In genomic region chr5:18281947-18282557, GRCh38 we compare ENCODE assay signal across 9 cellular contexts.
DNase-seq lines count a peak whose midpoint lies in the region; ATAC-seq and TF ChIP-seq lines count a peak whose summit lies in the region.
"Had no signal": no experiment of that assay in that cellular context is flagged by ENCODE, and none has a peak within 500 bp of the region (broad histone marks: within the 10 kb centered on the region; RNA-seq: fewer than 3 reads in every experiment).

No MANE protein-coding gene starts in this region.

- ATAC-seq in activated B cell treated with CpG ODN at 0.5 μM for 24 hours (ENCODE audit: low read depth) (peak; percentile 28), HG03039 (IDR thresholded peaks at IDR 0.05; ENCODE audit: unreplicated experiment) (no peak), GM19452 (IDR thresholded peaks at IDR 0.05; ENCODE audit: unreplicated experiment) (no peak)

- no peak overlapping the region for H3K27ac ChIP-seq in substantia nigra (ENCODE audit: low read depth, low read length, poor library complexity, severe bottlenecking)
- H3K27ac ChIP-seq: neutrophil had no signal

- no peaks in the 10 kb centered on the region for H3K27me3 Mint-ChIP-seq in activated B cell treated with CpG ODN at 0.5 μM for 24 hours

- CTCF ChIA-PET in activated B cell treated with CpG ODN at 0.5 μM for 24 hours (lab: Charles Lee) = interaction anchor here (3.3 kb wide), 1 partner anchor 1066 kb away, joined by 46 read pairs; the partner anchor contains the start of gene BASP1

- POLR2A ChIA-PET in activated B cell treated with CpG ODN at 0.5 μM for 24 hours (lab: Charles Lee) = interaction anchor here (1.1 kb wide), 1 partner anchor 1066 kb away, joined by 4 read pairs; no protein-coding TSS in a partner anchor

- peaks cover 4% of the 10 kb centered on the region for H3K9me3 Mint-ChIP-seq in activated B cell treated with CpG ODN at 0.5 μM for 24 hours

- no peak overlapping the region for H3K4me3 Mint-ChIP-seq in activated B cell treated with CpG ODN at 0.5 μM for 24 hours

- H3K4me1 Mint-ChIP-seq in activated B cell treated with CpG ODN at 0.5 μM for 24 hours = no peaks in the 10 kb centered on the region

- intact Hi-C loops in activated B cell treated with CpG ODN at 0.5 μM for 24 hours (cut with micrococcal nuclease) = loop anchor here (10.0 kb wide), 1 partner anchor 867 kb away; no protein-coding TSS in a partner anchor

- no peaks in the 10 kb centered on the region for H3K36me3 Mint-ChIP-seq in activated B cell treated with CpG ODN at 0.5 μM for 24 hours (ENCODE audit: low read depth)

- no peak overlapping the region for H3K27ac Mint-ChIP-seq in activated B cell treated with CpG ODN at 0.5 μM for 24 hours

- TF ChIP-seq CTCF in GM10266 (IDR thresholded peaks at IDR 0.05; ENCODE audit: control insufficient read depth, insufficient read depth, low read depth, missing control alignments) (peak; percentile 43), activated B cell treated with CpG ODN at 0.5 μM for 24 hours (IDR thresholded peaks at IDR 0.05) (no peak)

- DNase-seq in GM10266 (ENCODE audit: extremely low spot score) = peak; percentile 16
- DNase-seq in NCI-H2081 (lab: John Stamatoyannopoulos, UW) = peak; percentile 78 to 89
- DNase-seq in activated B cell treated with CpG ODN at 0.5 μM for 24 hours = no peak
- peak; percentile 67 for DNase-seq in left kidney (ENCODE audit: low read depth, low spot score)
- no peak for DNase-seq in hypothalamus (lab: John Stamatoyannopoulos, UW)
- DNase-seq in substantia nigra (lab: John Stamatoyannopoulos, UW) = no peak

Comparison
In these comparisons a context has a peak if more than half of its experiments do, and no peak if none do; other contexts are left out.
1. DNase-seq: peak in GM10266 (single experiment), NCI-H2081 (2 of 2) and left kidney (single experiment); none in activated B cell treated with CpG ODN at 0.5 μM for 24 hours (single experiment), hypothalamus (0 of 51) and substantia nigra (0 of 49).